In the genomic region with DNA sequence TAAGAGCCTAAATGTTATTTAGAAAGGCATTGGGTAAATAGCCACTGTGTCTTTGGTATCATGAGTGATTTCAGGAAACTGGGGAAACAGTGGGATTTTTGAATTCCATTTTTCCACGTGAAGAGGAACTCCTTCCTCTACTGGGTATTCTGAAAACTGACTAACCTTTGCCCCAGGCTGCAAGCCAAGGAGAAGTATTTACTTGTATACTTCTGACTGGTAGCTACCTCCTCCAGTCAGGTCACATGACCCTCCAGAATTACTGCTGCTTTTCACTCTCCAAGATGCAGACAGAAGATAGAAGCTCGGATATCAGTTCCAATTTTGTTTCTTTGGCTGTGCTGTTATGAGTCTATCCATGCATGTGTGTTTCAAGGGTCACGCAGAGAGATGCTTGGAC, we compare ENCODE assay signal across 22 cellular contexts. TPM values are rescaled to one million over a fixed set of nuclear protein-coding genes. Genes with fewer than 3 reads are reported as not detected.
A peak's percentile ranks its signal among the peaks of the same experiment; 100 is the strongest.
DNase-seq lines count a peak whose midpoint lies in the region; ATAC-seq, FAIRE-seq and TF ChIP-seq lines count a peak whose summit lies in the region.
"Had no signal": no experiment of that assay in that cellular context is flagged by ENCODE, and none has a peak within 500 bp of the region (broad histone marks: within the 10 kb centered on the region; RNA-seq: fewer than 3 reads in every experiment).

No MANE protein-coding gene starts in this region.

- no peaks in the 10 kb centered on the region; a peak in 1 of 5 replicates for H3K4me1 ChIP-seq in K562 (replicated peaks in 1 of 2; ENCODE audit: control insufficient read depth in 2 of 2, insufficient read depth in 2 of 2, low read length in 2 of 2)
- H3K4me1 ChIP-seq in left lung: peaks cover 0 to 13% of the 10 kb centered on the region in 2 donors
- peaks cover 0 to 29% (median 18%) of the 10 kb centered on the region in 5 donors for H3K4me1 ChIP-seq in subcutaneous abdominal adipose tissue (ENCODE audit: control insufficient read depth in 5 of 5, insufficient read depth in 5 of 5, low read length in 5 of 5)
- H3K4me1 ChIP-seq: BLaER1 had no signal

- H3K27me3 ChIP-seq in K562 (ENCODE audit: control insufficient read depth in 2 of 2, insufficient read depth in 2 of 2, low read length in 2 of 2) (no peaks in the 10 kb centered on the region), left lung (no peaks in the 10 kb centered on the region), subcutaneous abdominal adipose tissue (ENCODE audit: control insufficient read depth in 5 of 5, insufficient read depth in 4 of 5, low read length in 5 of 5) (no peaks in the 10 kb centered on the region)
- H3K27me3 ChIP-seq: BLaER1 had no signal

- DNase-seq in GM12865 (ENCODE audit: low read depth) (peak; percentile 25), K562 (ENCODE audit: extremely low read depth in 1 of 4, low spot score in 3 of 4) (no peak), left lung (no peak), inferior parietal cortex (ENCODE audit: extremely low spot score) (no peak)
- no peak for DNase-seq in naive thymus-derived CD8-positive, alpha-beta T cell
- DNase-seq: Calu3; CD8-positive, alpha-beta T cell; GF-D8; GOT3; NCI-H1417 treated with DMSO at 0.1 percent for 48 hours; NCI-H2029; NCI-H510A; NCI-H748 treated with DMSO at 0.1 percent for 48 hours; NK-92 treated with Interleukin-12 subunit alpha and Interleukin-12 subunit beta, amount 100 ng/mL, for 24 hours; SHP77 treated with DMSO at 0.1 percent for 48 hours had no signal

- peaks cover 4 to 33% (median 22%) of the 10 kb centered on the region in 9 donors for H3K9me3 Mint-ChIP-seq in naive thymus-derived CD8-positive, alpha-beta T cell

- TF ChIP-seq POLR2A in K562 (conservative IDR thresholded peaks at IDR 0.05): no peak

- no peak overlapping the region for H3K27ac ChIP-seq in K562 (ENCODE audit: extremely low read depth, low read depth, low read length)
- no peak overlapping the region for H3K27ac ChIP-seq in left lung
- H3K27ac ChIP-seq in subcutaneous abdominal adipose tissue (ENCODE audit: low read depth, low read length): peak overlapping the region; percentile 39
- H3K27ac ChIP-seq: A549, BLaER1 had no signal

- no peak overlapping the region for H3K4me2 ChIP-seq in K562 (ENCODE audit: insufficient read depth, low read length)
- H3K4me2 ChIP-seq: A549, BLaER1 had no signal

- H3K36me3 ChIP-seq in K562 (ENCODE audit: control insufficient read depth, insufficient read depth, low read length) (no peaks in the 10 kb centered on the region), left lung (no peaks in the 10 kb centered on the region), subcutaneous abdominal adipose tissue (ENCODE audit: control insufficient read depth in 5 of 5, insufficient read depth in 5 of 5, low read length in 5 of 5) (no peaks in the 10 kb centered on the region)
- H3K36me3 ChIP-seq: BLaER1 had no signal

- no peaks in the 10 kb centered on the region for H4K20me1 ChIP-seq in K562 (replicated peaks; ENCODE audit: control insufficient read depth, insufficient read depth, low read length)
- H4K20me1 ChIP-seq: BLaER1 had no signal

- intact Hi-C loops in K562 (cut with micrococcal nuclease): no loop called here
- intact Hi-C loops in left lung (cut with DNase I): no loop called here

- no peak overlapping the region for H3K4me3 Mint-ChIP-seq in naive thymus-derived CD8-positive, alpha-beta T cell
- H3K4me3 Mint-ChIP-seq: CD8-positive, alpha-beta T cell had no signal

- 32% methylated on average over 3 of the region's 3 CpGs for WGBS in K562 (ENCODE audit: insufficient coverage, low coverage, missing lambda C conversion rate)

- no peak for TF ChIP-seq EP300 in K562 (IDR thresholded peaks at IDR 0.05; ENCODE audit: low read length)

- CTCF ChIA-PET in K562 (lab: Yijun Ruan, JAX; ENCODE audit: low intra/inter-chr PET ratio): interaction anchor here (0.6 kb wide), 1 partner anchor 894 kb away, joined by 3 read pairs; no protein-coding TSS in a partner anchor

- no peaks in the 10 kb centered on the region for H3K79me2 ChIP-seq in K562 (ENCODE audit: control insufficient read depth, insufficient read depth, low read length)

- peaks cover 0 to 9% (median 4%) of the 10 kb centered on the region in 5 donors for H3K27me3 Mint-ChIP-seq in naive thymus-derived CD8-positive, alpha-beta T cell

- peaks cover 0 to 4% (median 0%) of the 10 kb centered on the region in 4 donors for H3K4me1 Mint-ChIP-seq in naive thymus-derived CD8-positive, alpha-beta T cell

- TF ChIP-seq RAD21 in K562 (CRISPR knock-in tag; conservative IDR thresholded peaks at IDR 0.05 in 1 of 2, IDR thresholded peaks at IDR 0.05 in 1 of 2): no peak

- H3K9me3 ChIP-seq in K562 (replicated peaks; ENCODE audit: control insufficient read depth, insufficient read depth, low read depth, low read length): no peaks in the 10 kb centered on the region; the same call in 1 of the 2 replicates
- peaks cover 0 to 8% of the 10 kb centered on the region in 2 donors for H3K9me3 ChIP-seq in left lung
- peaks cover under 1 to 4% (median 4%) of the 10 kb centered on the region in 5 donors for H3K9me3 ChIP-seq in subcutaneous abdominal adipose tissue (ENCODE audit: control insufficient read depth in 5 of 5, low read length in 5 of 5)

- in situ Hi-C loops in K562 (cut with MboI): no loop called here

- H3K36me3 Mint-ChIP-seq in naive thymus-derived CD8-positive, alpha-beta T cell: peaks cover 19 to 27% (median 24%) of the 10 kb centered on the region in 3 donors

- H2AFZ ChIP-seq in K562 (ENCODE audit: low read depth, low read length): no peak overlapping the region

- no peak for FAIRE-seq in K562 (lab: Jason Lieb, UNC)
- FAIRE-seq: A549, GM12892, GM18507 had no signal

- POLR2A ChIA-PET in K562 (lab: Yijun Ruan, JAX): no interaction called here
- POLR2A ChIA-PET in naive thymus-derived CD8-positive, alpha-beta T cell (lab: Charles Lee): no interaction called here

- ATAC-seq in K562: no peak
- peak; percentile 53 for ATAC-seq in left lung
- ATAC-seq in HG03025 (IDR thresholded peaks at IDR 0.05; ENCODE audit: low FRiP score, unreplicated experiment): no peak
- ATAC-seq in naive thymus-derived CD8-positive, alpha-beta T cell: no peak
- ATAC-seq: A549; CD8-positive, alpha-beta T cell; HCT116 had no signal

- no peaks in the 10 kb centered on the region for H3K9me1 ChIP-seq in K562 (ENCODE audit: control insufficient read depth, insufficient read depth, low read length)

- no TSS peak for BruUV-seq in K562 (replicated peaks; lab: Mats Ljungman, UMichigan)

- H3K9ac ChIP-seq in K562 (ENCODE audit: insufficient read depth in 1 of 2, low read depth in 2 of 2, low read length in 2 of 2) (no peak overlapping the region), subcutaneous abdominal adipose tissue (ENCODE audit: low read length in 5 of 5) (no peak overlapping the region)
- H3K9ac ChIP-seq: BLaER1 had no signal

- no peak overlapping the region for H3K27ac Mint-ChIP-seq in naive thymus-derived CD8-positive, alpha-beta T cell
- H3K27ac Mint-ChIP-seq: CD8-positive, alpha-beta T cell had no signal

- H3K4me3 ChIP-seq in GM12865 (ENCODE audit: low read depth, low read length): no peak overlapping the region
- no peak overlapping the region for H3K4me3 ChIP-seq in K562
- H3K4me3 ChIP-seq in left lung: no peak overlapping the region
- H3K4me3 ChIP-seq in subcutaneous abdominal adipose tissue (ENCODE audit: low read depth in 1 of 5, low read length in 5 of 5): peak overlapping the region in 1 of 5 donors; percentile 4
- H3K4me3 ChIP-seq: A549, BLaER1 had no signal

- no peak for TF ChIP-seq CTCF in GM12865 (IDR thresholded peaks at IDR 0.05; ENCODE audit: insufficient read depth, low read depth, low read length, missing control alignments)
- TF ChIP-seq CTCF in K562 (IDR thresholded peaks at IDR 0.05 in 2 of 3, conservative IDR thresholded peaks at IDR 0.05 in 1 of 3; ENCODE audit: insufficient read depth in 2 of 3, low read depth in 1 of 3, low read length in 3 of 3): no peak
- no peak for TF ChIP-seq CTCF in left lung (IDR thresholded peaks at IDR 0.05)

RNA-seq across cellular contexts. Expression of gene MAP3K13, which starts 50.9 kb away (rescaled TPM):
- total RNA-seq in K562 (2011; cell fraction: chromatin; rRNA removed; ENCODE audit: low replicate concordance): 1.4 and 2.4 TPM in 2 replicates
- 0.33 and 0.53 TPM in 2 replicates for total RNA-seq in K562 (2011; cell fraction: nucleolus; rRNA removed)
- total RNA-seq in K562 (2011; cell fraction: nucleoplasm; rRNA removed): 0.44 and 0.92 TPM in 2 replicates
- total RNA-seq in K562 (2014; rRNA removed) (not detected in 2 replicates), K562 (2014; rRNA removed; fragmentation: Illumina TruSeq; extraction: Trizol) (0.03 and 0.15 TPM in 2 replicates), K562 (2015; rRNA removed; fragmentation: Illumina TruSeq; extraction: Trizol) (0.04 TPM in 1 of 2 replicates, not detected in the other), K562 (2021) (0.20 and 0.98 TPM in 2 replicates), left lung (10 to 100 TPM; 34.5 to 48.0 TPM)
- polyA plus RNA-seq in K562 (2011; rRNA removed) (0.14 and 0.32 TPM in 2 replicates), K562 (2014; fragmentation: Illumina TruSeq; extraction: Trizol) (0.13 TPM in 1 of 2 replicates, not detected in the other), K562 (2014; fragmentation: Nextera tagmentation; extraction: Ambion mirVana) (under 1 TPM; 0.13 to 0.20 TPM), K562 (2014; rRNA removed) (not detected in 2 replicates)
- 0.06 and 0.40 TPM in 2 replicates for polyA plus RNA-seq in K562 (2011; cell fraction: cytosol; rRNA removed)
- polyA plus RNA-seq in K562 (2011; cell fraction: nucleus; rRNA removed): 0.09 and 0.48 TPM in 2 replicates
- 0.25 and 0.69 TPM in 2 replicates for polyA plus RNA-seq in K562 (2012)
- 5.0 and 5.3 TPM in 2 replicates for polyA minus RNA-seq in K562 (2011; rRNA and poly(A)+ RNA removed)
- 0.91 and 1.3 TPM in 2 replicates for polyA minus RNA-seq in K562 (2011; cell fraction: cytosol; rRNA and poly(A)+ RNA removed)
- polyA minus RNA-seq in K562 (2011; cell fraction: nucleus; rRNA and poly(A)+ RNA removed): 0.67 and 0.78 TPM in 2 replicates
- total RNA-seq in naive thymus-derived CD8-positive, alpha-beta T cell: 10 to 100 TPM; 11.7 to 12.0 TPM
- polyA plus RNA-seq in naive thymus-derived CD8-positive, alpha-beta T cell: 10 to 100 TPM; 44.2 to 55.7 (median 48.6) TPM

RNA-seq across cellular contexts. Expression of gene EHHADH, which starts 58.2 kb away (rescaled TPM):
- total RNA-seq in K562 (2011; cell fraction: chromatin; rRNA removed; ENCODE audit: low replicate concordance): 6.6 and 16.1 TPM in 2 replicates
- 3.9 and 4.3 TPM in 2 replicates for total RNA-seq in K562 (2011; cell fraction: nucleolus; rRNA removed)
- total RNA-seq in K562 (2011; cell fraction: nucleoplasm; rRNA removed): 5.9 and 9.0 TPM in 2 replicates
- total RNA-seq in K562 (2014; rRNA removed) (3.8 and 5.4 TPM in 2 replicates), K562 (2014; rRNA removed; fragmentation: Illumina TruSeq; extraction: Trizol) (4.4 and 4.7 TPM in 2 replicates), K562 (2015; rRNA removed; fragmentation: Illumina TruSeq; extraction: Trizol) (2.9 and 3.6 TPM in 2 replicates), K562 (2021) (5.5 and 6.1 TPM in 2 replicates), left lung (10 to 100 TPM in 1 of 2 donors, 1 to 10 TPM in 1; 7.4 to 13.5 TPM)
- polyA plus RNA-seq in K562 (2011; rRNA removed) (5.9 and 6.4 TPM in 2 replicates), K562 (2014; fragmentation: Illumina TruSeq; extraction: Trizol) (4.3 and 4.8 TPM in 2 replicates), K562 (2014; fragmentation: Nextera tagmentation; extraction: Ambion mirVana) (1 to 10 TPM; 4.1 to 5.5 TPM), K562 (2014; rRNA removed) (4.9 and 6.1 TPM in 2 replicates)
- 1.8 and 4.2 TPM in 2 replicates for polyA plus RNA-seq in K562 (2011; cell fraction: cytosol; rRNA removed)
- polyA plus RNA-seq in K562 (2011; cell fraction: nucleus; rRNA removed): 3.4 and 3.6 TPM in 2 replicates
- 4.7 and 5.2 TPM in 2 replicates for polyA plus RNA-seq in K562 (2012)
- polyA minus RNA-seq in K562 (2011; rRNA and poly(A)+ RNA removed): 9.9 and 18.0 TPM in 2 replicates
- 5.8 and 7.4 TPM in 2 replicates for polyA minus RNA-seq in K562 (2011; cell fraction: cytosol; rRNA and poly(A)+ RNA removed)
- polyA minus RNA-seq in K562 (2011; cell fraction: nucleus; rRNA and poly(A)+ RNA removed): 8.2 and 12.9 TPM in 2 replicates
- total RNA-seq in naive thymus-derived CD8-positive, alpha-beta T cell: 1 to 10 TPM; 5.4 TPM
- polyA plus RNA-seq in naive thymus-derived CD8-positive, alpha-beta T cell: 1 to 10 TPM; 1.0 to 2.5 (median 1.8) TPM
